8 cellular contexts compared by ENCODE assay signal in genomic region chr15:78709263-78709882, GRCh38.
A peak's percentile ranks its signal among the peaks of the same experiment; 100 is the strongest.
DNase-seq lines count a peak whose midpoint lies in the region; ATAC-seq and TF ChIP-seq lines count a peak whose summit lies in the region.

No MANE protein-coding gene starts in this region.

- H3K4me3 Mint-ChIP-seq in nephron = peak overlapping the region in 1 of 3 experiments; percentile 46
- peak overlapping the region; percentile 26 to 41 for H3K4me3 Mint-ChIP-seq in stimulated activated naive B cell treated with anti-CD40 and anti-IgM and Interleukin-4, amounts not matched to agents 10 μg/mL and 1 μg/mL and 100 μg/mL, for 72 hours

- H3K9me3 ChIP-seq in OCI-LY7 (ENCODE audit: low read length) = no peaks in the 10 kb centered on the region

- POLR2A ChIA-PET in OCI-LY7 (lab: Charles Lee) = no interaction called here

- H3K4me1 Mint-ChIP-seq in nephron = no peaks in the 10 kb centered on the region
- peaks cover 4 to 6% of the 10 kb centered on the region in 2 donors for H3K4me1 Mint-ChIP-seq in stimulated activated naive B cell treated with anti-CD40 and anti-IgM and Interleukin-4, amounts not matched to agents 10 μg/mL and 1 μg/mL and 100 μg/mL, for 72 hours

- no peaks in the 10 kb centered on the region for H3K79me2 ChIP-seq in OCI-LY7 (ENCODE audit: insufficient read depth, low read depth, low read length)

- H3K4me3 ChIP-seq in GM06990 (replicated peaks; ENCODE audit: low read depth, low read length) (no peak overlapping the region), OCI-LY7 (ENCODE audit: low read depth, low read length, poor library complexity, severe bottlenecking) (no peak overlapping the region)

- H3K36me3 Mint-ChIP-seq in nephron (ENCODE audit: low read depth) = no peaks in the 10 kb centered on the region
- H3K36me3 Mint-ChIP-seq in stimulated activated naive B cell treated with anti-CD40 and anti-IgM and Interleukin-4, amounts not matched to agents 10 μg/mL and 1 μg/mL and 100 μg/mL, for 72 hours = peaks cover 2% of the 10 kb centered on the region in 2 donors

- intact Hi-C loops in OCI-LY7 (cut with micrococcal nuclease; ENCODE audit: unreplicated experiment) = loop anchor here (1.0 to 5.0 kb wide), 4 partner anchors 71 to 597 kb away; no protein-coding TSS in a partner anchor

- H3K27ac Mint-ChIP-seq in nephron = no peak overlapping the region
- H3K27ac Mint-ChIP-seq in stimulated activated naive B cell treated with anti-CD40 and anti-IgM and Interleukin-4, amounts not matched to agents 10 μg/mL and 1 μg/mL and 100 μg/mL, for 72 hours = no peak overlapping the region

- peak overlapping the region; percentile 37; the same call in 1 of the 2 replicates for H2AFZ ChIP-seq in OCI-LY7 (ENCODE audit: low read length)

- peaks cover 15% of the 10 kb centered on the region for H3K27me3 Mint-ChIP-seq in nephron (ENCODE audit: low read depth)
- peaks cover 23 to 43% of the 10 kb centered on the region in 2 donors for H3K27me3 Mint-ChIP-seq in stimulated activated naive B cell treated with anti-CD40 and anti-IgM and Interleukin-4, amounts not matched to agents 10 μg/mL and 1 μg/mL and 100 μg/mL, for 72 hours

- H3K27ac ChIP-seq in OCI-LY7 (ENCODE audit: low read depth, low read length, poor library complexity, severe bottlenecking) = no peak overlapping the region

- peaks cover 5% of the 10 kb centered on the region for H3K4me1 ChIP-seq in OCI-LY7 (ENCODE audit: insufficient read depth, low read length, poor library complexity, severe bottlenecking)

- peaks cover 13% of the 10 kb centered on the region for H3K9me3 Mint-ChIP-seq in nephron
- peaks cover 2 to 8% of the 10 kb centered on the region in 2 donors for H3K9me3 Mint-ChIP-seq in stimulated activated naive B cell treated with anti-CD40 and anti-IgM and Interleukin-4, amounts not matched to agents 10 μg/mL and 1 μg/mL and 100 μg/mL, for 72 hours

- peak; percentile 38 for DNase-seq in GM06990 (ENCODE audit: extremely low read depth, insufficient read length)
- peak; percentile 70 for DNase-seq in OCI-LY7 (ENCODE audit: low spot score)
- DNase-seq in activated T-cell treated with anti-CD3 and anti-CD28 coated beads for 4 hours = peak; percentile 51
- DNase-seq in stimulated activated naive B cell treated with anti-CD40 and anti-IgM and Interleukin-4, amounts not matched to agents 10 μg/mL and 1 μg/mL and 100 μg/mL, for 72 hours = peak; percentile 56

- no TSS peak for BruUV-seq in OCI-LY7 (replicated peaks; lab: Mats Ljungman, UMichigan)

- peak; percentile 73 for ATAC-seq in HG03342 (IDR thresholded peaks at IDR 0.05; ENCODE audit: unreplicated experiment)
- peak; percentile 96 for ATAC-seq in esophagus mucosa
- peak; percentile 97 to 99 for ATAC-seq in stimulated activated naive B cell treated with anti-CD40 and anti-IgM and Interleukin-4, amounts not matched to agents 10 μg/mL and 1 μg/mL and 100 μg/mL, for 72 hours (replicated peaks)
- no peak for ATAC-seq in GM19328 (IDR thresholded peaks at IDR 0.05; ENCODE audit: unreplicated experiment)

- no peaks in the 10 kb centered on the region for H3K36me3 ChIP-seq in GM06990 (ENCODE audit: control insufficient read depth, insufficient read depth, low read length)
- no peaks in the 10 kb centered on the region for H3K36me3 ChIP-seq in OCI-LY7 (ENCODE audit: insufficient read depth, low read length)

- H3K4me2 ChIP-seq in OCI-LY7 (ENCODE audit: low read length) = peak overlapping the region; percentile 17; the same call in 1 of the 2 replicates

- peak; percentile 94 for TF ChIP-seq CTCF in GM06990 (IDR thresholded peaks at IDR 0.05; ENCODE audit: insufficient read depth, low read length, poor library complexity, severe bottlenecking)
- peak; percentile 90 for TF ChIP-seq CTCF in OCI-LY7 (conservative IDR thresholded peaks at IDR 0.05; ENCODE audit: low read length)
- TF ChIP-seq CTCF in nephron (IDR thresholded peaks at IDR 0.05; ENCODE audit: unreplicated experiment in 3 of 3) = peak; percentile 85 to 89 (median 88)

- H3K27me3 ChIP-seq in GM06990 (replicated peaks; ENCODE audit: control insufficient read depth, insufficient read depth, low read length) = no peaks in the 10 kb centered on the region

- CTCF ChIA-PET in OCI-LY7 (lab: Charles Lee; ENCODE audit: unreplicated experiment) = no interaction called here

- H4K20me1 ChIP-seq in OCI-LY7 (ENCODE audit: insufficient read depth, low read length) = no peaks in the 10 kb centered on the region

- H3K9me2 ChIP-seq in OCI-LY7 (ENCODE audit: insufficient read depth, low read length) = no peaks in the 10 kb centered on the region
